Comparison of ENCODE assay signal across 11 cellular contexts in genomic region chr12:15599266-15600037, GRCh38.
DNase-seq lines count a peak whose midpoint lies in the region; ATAC-seq, FAIRE-seq and TF ChIP-seq lines count a peak whose summit lies in the region.
"Had no signal": no experiment of that assay in that cellular context is flagged by ENCODE, and none has a peak within 500 bp of the region (broad histone marks: within the 10 kb centered on the region; RNA-seq: fewer than 3 reads in every experiment).

No MANE protein-coding gene starts in this region.

- DNase-seq in H54 (ENCODE audit: insufficient read length, low spot score), result no peak
- peak; percentile 15 to 70 for DNase-seq in SJCRH30
- DNase-seq in skeletal muscle cell (ENCODE audit: low read depth), result peak; percentile 95
- no peak for DNase-seq in COR-L47 (lab: John Stamatoyannopoulos, UW)
- no peak for DNase-seq in DMS114 treated with DMSO at 0.1 percent for 48 hours (lab: John Stamatoyannopoulos, UW; ENCODE audit: unreplicated experiment)
- no peak for DNase-seq in neural progenitor cell (ENCODE audit: low spot score)
- DNase-seq in activated gamma-delta T cell treated with Interleukin-2 at 50 U/mL for 16 hours, result no peak
- DNase-seq: central memory CD4-positive, alpha-beta T cell; NCI-H1436 treated with DMSO at 0.1 percent for 48 hours had no signal

- no peak overlapping the region for H3K4me2 ChIP-seq in neural progenitor cell

- H3F3A ChIP-seq in neural progenitor cell (ENCODE audit: low read depth), result no peaks in the 10 kb centered on the region

- WGBS in gastroesophageal sphincter (ENCODE audit: low coverage in 1 of 2), 2 donors, result 32 to 36% methylated on average over 4 of the region's 4 CpGs

- no peaks in the 10 kb centered on the region for H3K36me3 Mint-ChIP-seq in neural progenitor cell

- H3K9ac ChIP-seq in neural progenitor cell, result no peak overlapping the region

- ATAC-seq in gastroesophageal sphincter, result peak; percentile 67

- H3K9me3 ChIP-seq in SJCRH30 (replicated peaks) (no peaks in the 10 kb centered on the region), gastroesophageal sphincter (no peaks in the 10 kb centered on the region), neural progenitor cell (ENCODE audit: low read depth) (no peaks in the 10 kb centered on the region)

- TF ChIP-seq POLR2A in H54 (IDR thresholded peaks at IDR 0.05; ENCODE audit: low read depth, low read length), result no peak
- no peak for TF ChIP-seq POLR2A in gastroesophageal sphincter (IDR thresholded peaks at IDR 0.05)

- no peaks in the 10 kb centered on the region for H3K27me3 ChIP-seq in SJCRH30
- no peaks in the 10 kb centered on the region for H3K27me3 ChIP-seq in gastroesophageal sphincter
- no peaks in the 10 kb centered on the region for H3K27me3 ChIP-seq in neural progenitor cell

- no peak overlapping the region for H3K27ac Mint-ChIP-seq in neural progenitor cell
- H3K27ac Mint-ChIP-seq: memory B cell had no signal

- H2AFZ ChIP-seq in neural progenitor cell (replicated peaks), result no peak overlapping the region

- no peak for TF ChIP-seq EP300 in gastroesophageal sphincter (IDR thresholded peaks at IDR 0.05)

- H3K79me2 ChIP-seq in neural progenitor cell (ENCODE audit: low read depth), result no peaks in the 10 kb centered on the region

- peak; percentile 38 for FAIRE-seq in H54 (lab: Jason Lieb, UNC)

- no peak overlapping the region for H3K4me3 ChIP-seq in SJCRH30
- no peak overlapping the region for H3K4me3 ChIP-seq in gastroesophageal sphincter
- no peak overlapping the region for H3K4me3 ChIP-seq in skeletal muscle cell (ENCODE audit: low read depth, low read length)
- H3K4me3 ChIP-seq in neural progenitor cell, result no peak overlapping the region

- no peak overlapping the region for H3K4me3 Mint-ChIP-seq in neural progenitor cell
- H3K4me3 Mint-ChIP-seq: memory B cell had no signal

- TF ChIP-seq CTCF in gastroesophageal sphincter (IDR thresholded peaks at IDR 0.05) (no peak), neural progenitor cell (IDR thresholded peaks at IDR 0.05) (no peak)

- H3K27ac ChIP-seq in SJCRH30 (no peak overlapping the region), gastroesophageal sphincter (peak overlapping the region in 2 of 4 donors; percentile 40 to 51), neural progenitor cell (no peak overlapping the region)

- H3K9me3 Mint-ChIP-seq in neural progenitor cell, result no peaks in the 10 kb centered on the region
- H3K9me3 Mint-ChIP-seq: memory B cell had no signal

- H4K20me1 ChIP-seq in neural progenitor cell (ENCODE audit: low read depth), result no peaks in the 10 kb centered on the region

- no peaks in the 10 kb centered on the region for H3K27me3 Mint-ChIP-seq in neural progenitor cell (ENCODE audit: insufficient read depth, low read depth)

- no peaks in the 10 kb centered on the region for H3K36me3 ChIP-seq in SJCRH30
- H3K36me3 ChIP-seq in gastroesophageal sphincter, result no peaks in the 10 kb centered on the region
- H3K36me3 ChIP-seq in neural progenitor cell, result no peaks in the 10 kb centered on the region

- H3K4me1 Mint-ChIP-seq in neural progenitor cell, result peaks cover 12% of the 10 kb centered on the region

- H3K4me1 ChIP-seq in SJCRH30, result peaks cover 29% of the 10 kb centered on the region
- H3K4me1 ChIP-seq in gastroesophageal sphincter, result peaks cover 5 to 15% (median 9%) of the 10 kb centered on the region in 3 donors
- no peaks in the 10 kb centered on the region for H3K4me1 ChIP-seq in neural progenitor cell

Comparison
In these comparisons a context has a peak if more than half of its experiments do, and no peak if none do; other contexts are left out.
1. DNase-seq: peak in SJCRH30 (2 of 2) and skeletal muscle cell (single experiment); none in H54 (single experiment), COR-L47 (single experiment), DMS114 treated with DMSO at 0.1 percent for 48 hours (single experiment), neural progenitor cell (single experiment) and activated gamma-delta T cell treated with Interleukin-2 at 50 U/mL for 16 hours (single experiment).